ENCODE assay signal across 8 cellular contexts in the genomic region with DNA sequence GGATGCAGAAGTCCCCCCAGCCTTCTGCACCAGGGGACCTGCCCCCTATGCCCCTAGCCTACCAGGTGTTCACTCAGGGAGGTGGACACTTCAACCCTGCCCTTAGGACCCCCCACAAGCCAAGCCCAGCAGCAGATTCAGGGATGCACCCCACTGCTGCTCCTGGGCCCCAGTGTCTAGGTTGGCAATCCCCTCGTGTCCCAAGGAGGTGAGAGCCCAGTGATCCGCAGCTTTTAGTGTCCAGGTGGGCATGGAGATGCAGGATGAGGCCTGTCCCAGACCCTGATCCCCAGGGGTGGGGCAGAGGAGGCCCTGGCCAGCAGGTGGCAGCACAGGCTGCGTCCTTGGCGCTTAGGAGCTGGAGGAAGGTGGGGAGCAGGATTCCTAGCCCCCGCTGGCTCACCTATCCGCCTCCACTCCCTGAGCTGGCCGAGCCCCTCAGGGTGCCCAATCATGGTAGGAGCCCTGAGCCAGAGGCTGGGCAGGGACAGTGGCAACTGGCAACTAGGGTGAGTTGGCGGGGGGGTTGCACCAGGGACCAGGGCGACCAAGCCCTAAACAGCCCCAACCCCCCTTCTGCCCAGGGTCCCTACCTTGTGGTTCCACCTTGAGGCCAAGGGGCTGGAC. TPM values are rescaled to one million over a fixed set of nuclear protein-coding genes. Genes with fewer than 3 reads are reported as not detected.
A peak's percentile ranks its signal among the peaks of the same experiment; 100 is the strongest.
DNase-seq lines count a peak whose midpoint lies in the region; ATAC-seq and TF ChIP-seq lines count a peak whose summit lies in the region.

No MANE protein-coding gene starts in this region.

- TF ChIP-seq CTCF in MM.1S (IDR thresholded peaks at IDR 0.05; ENCODE audit: low read length) (peak; percentile 63), dorsolateral prefrontal cortex (IDR thresholded peaks at IDR 0.05 in 54 of 56, conservative IDR thresholded peaks at IDR 0.05 in 2 of 56; ENCODE audit: low read depth in 1 of 56, partially characterized antibody in 56 of 56) (peak; percentile 61 to 97 (median 90))

- in situ Hi-C loops in G401 (cut with HindIII; ENCODE audit: low sequenced_read_pairs) = loop anchor here (10.0 kb wide), 1 partner anchor 54 kb away; no protein-coding TSS in a partner anchor

- H3K27me3 ChIP-seq in MM.1S (replicated peaks; ENCODE audit: insufficient read depth, low read length) = no peaks in the 10 kb centered on the region; the same call in 1 of the 2 replicates
- H3K27me3 ChIP-seq in dorsolateral prefrontal cortex = no peaks in the 10 kb centered on the region

- H3K79me2 ChIP-seq in MM.1S (ENCODE audit: low read length) = no peaks in the 10 kb centered on the region

- no peaks in the 10 kb centered on the region for H3K4me1 ChIP-seq in MM.1S (ENCODE audit: low read length)

- H3K4me3 ChIP-seq in MM.1S (ENCODE audit: low read length) (no peak overlapping the region), dorsolateral prefrontal cortex (peak overlapping the region in 19 of 59 donors; percentile 0 to 93 (median 84))

- no peaks in the 10 kb centered on the region for H3K9me3 ChIP-seq in MM.1S (replicated peaks; ENCODE audit: insufficient read depth, low read length)

- ATAC-seq in GM21825 (IDR thresholded peaks at IDR 0.05; ENCODE audit: unreplicated experiment) = no peak
- no peak for ATAC-seq in HG03460 (IDR thresholded peaks at IDR 0.05; ENCODE audit: unreplicated experiment)

- no peak overlapping the region for H3K9ac ChIP-seq in MM.1S (ENCODE audit: low read length)

- no peak overlapping the region for H2AFZ ChIP-seq in MM.1S (ENCODE audit: low read length)

- no peaks in the 10 kb centered on the region for H3K36me3 ChIP-seq in MM.1S (replicated peaks; ENCODE audit: insufficient read depth, low read length)

- H3F3A ChIP-seq in MM.1S (ENCODE audit: insufficient read depth, low read length) = no peaks in the 10 kb centered on the region

- peak; percentile 70 for DNase-seq in G401 (ENCODE audit: low spot score)
- no peak for DNase-seq in MM.1S
- DNase-seq in activated CD4-positive, alpha-beta T cell treated with anti-CD3 and anti-CD28 coated beads for 1 hour = peak; percentile 46
- DNase-seq in dorsolateral prefrontal cortex = peak in 7 of 10 donors; percentile 65 to 83 (median 72)
- peak; percentile 77 for DNase-seq in medulla oblongata (ENCODE audit: extremely low spot score)
- DNase-seq in stimulated activated CD8-positive, alpha-beta memory T cell treated with anti-CD3 and anti-CD28 coated beads, Interleukin-7, amount 100 ng/mL, for 24 hours (ENCODE audit: low read depth) = peak; percentile 35

- H3K9me2 ChIP-seq in MM.1S (replicated peaks; ENCODE audit: insufficient read depth, low read length) = no peaks in the 10 kb centered on the region

- no peaks in the 10 kb centered on the region for H4K20me1 ChIP-seq in MM.1S (ENCODE audit: insufficient read depth, low read length)

- intact Hi-C loops in dorsolateral prefrontal cortex (cut with DNase I) = loop anchor here in 1 of 2 donors (1.0 kb wide), 1 partner anchor 28 kb away; no protein-coding TSS in a partner anchor

- H3K27ac ChIP-seq in MM.1S (ENCODE audit: low read length) (no peak overlapping the region), dorsolateral prefrontal cortex (peak overlapping the region; percentile 56 to 97 (median 93))

- H3K4me2 ChIP-seq in MM.1S (ENCODE audit: low read depth, low read length) = no peak overlapping the region

RNA-seq across cellular contexts. Expression of a gene that starts 4.1 kb away (rescaled TPM):
- 672 and 986 TPM in 2 replicates for total RNA-seq in G401 (2014; rRNA removed; shearing (Covaris generic))
- 1,000 to 10,000 TPM; 1,109 to 2,418 (median 1,592) TPM for total RNA-seq in dorsolateral prefrontal cortex

RNA-seq across cellular contexts. Expression of a gene that starts 10.5 kb away (rescaled TPM):
- 17.6 and 29.3 TPM in 2 replicates for total RNA-seq in G401 (2014; rRNA removed; shearing (Covaris generic))
- 10 to 100 TPM in 119 of 120 experiments, 1 to 10 TPM in 1; 9.8 to 20.3 (median 14.3) TPM for total RNA-seq in dorsolateral prefrontal cortex

RNA-seq across cellular contexts. Expression of a gene that starts 43.9 kb away (rescaled TPM):
- 4.0 and 12.2 TPM in 2 replicates for total RNA-seq in G401 (2014; rRNA removed; shearing (Covaris generic))
- 10 to 100 TPM; 25.3 to 45.6 (median 35.3) TPM for total RNA-seq in dorsolateral prefrontal cortex

RNA-seq across cellular contexts. Expression of a gene that starts 44.2 kb away (rescaled TPM):
- total RNA-seq in G401 (2014; rRNA removed; shearing (Covaris generic)) = 29.7 and 34.7 TPM in 2 replicates
- 10 to 100 TPM; 21.7 to 47.0 (median 35.6) TPM for total RNA-seq in dorsolateral prefrontal cortex
